ENCODE assay signal across 8 cellular contexts in the genomic region with DNA sequence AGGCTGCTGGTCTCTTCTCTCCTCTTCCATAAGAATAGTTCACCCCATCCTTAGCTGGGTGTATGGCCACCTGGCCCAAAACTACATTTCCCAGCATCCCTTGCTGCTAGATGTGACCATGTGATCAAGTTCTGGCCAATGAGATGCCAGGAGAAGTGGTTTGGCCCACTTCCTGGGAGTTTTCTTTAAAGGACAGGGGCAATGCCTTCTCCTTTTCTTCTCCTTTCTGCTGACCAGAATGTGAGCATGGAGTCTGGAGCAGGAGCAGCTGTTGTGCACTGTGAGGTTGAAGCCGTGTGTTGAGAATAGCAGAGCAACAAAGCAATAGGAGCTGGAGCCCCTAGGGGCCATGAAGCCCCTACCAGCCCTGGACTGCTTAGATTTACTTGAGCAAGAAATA. TPM values are rescaled to one million over a fixed set of nuclear protein-coding genes. Genes with fewer than 3 reads are reported as not detected.
DNase-seq lines count a peak whose midpoint lies in the region; ATAC-seq lines count a peak whose summit lies in the region.

No MANE protein-coding gene starts in this region.

- intact Hi-C loops in Right ventricle myocardium inferior (cut with DNase I) (no loop called here), posterior cingulate gyrus (cut with DNase I) (no loop called here)

- in situ Hi-C loops in G401 (cut with HindIII; ENCODE audit: low sequenced_read_pairs), result no loop called here

- ATAC-seq in HG03196 (IDR thresholded peaks at IDR 0.05; ENCODE audit: unreplicated experiment), result peak; percentile 42
- peak; percentile 68 for ATAC-seq in Right ventricle myocardium inferior
- no peak for ATAC-seq in GM21515 (IDR thresholded peaks at IDR 0.05; ENCODE audit: unreplicated experiment)
- no peak for ATAC-seq in HG03571 (IDR thresholded peaks at IDR 0.05; ENCODE audit: unreplicated experiment)

- DNase-seq in G401 (ENCODE audit: low spot score), result peak; percentile 88
- DNase-seq in RPMI8226, result peak; percentile 82
- DNase-seq in activated naive CD4-positive, alpha-beta T cell treated with anti-CD3 and anti-CD28 coated beads, Interleukin-2, amount 50 U/mL, for 16 hours, result peak; percentile 57
- peak; percentile 67 for DNase-seq in Right ventricle myocardium inferior (ENCODE audit: missing footprints)
- peak in 8 of 10 donors; percentile 41 to 94 (median 62) for DNase-seq in posterior cingulate gyrus

RNA-seq across cellular contexts. Expression of a gene that starts 36.8 kb away (rescaled TPM):
- total RNA-seq in G401 (2014; rRNA removed; shearing (Covaris generic)), result not detected in 2 replicates
- not detected for total RNA-seq in Right ventricle myocardium inferior

RNA-seq across cellular contexts. Expression of a gene that starts 41.8 kb away (rescaled TPM):
- 107 and 123 TPM in 2 replicates for total RNA-seq in G401 (2014; rRNA removed; shearing (Covaris generic))
- 72.1 TPM for total RNA-seq in Right ventricle myocardium inferior

RNA-seq across cellular contexts. Expression of a gene that starts 57.8 kb away (rescaled TPM):
- total RNA-seq in G401 (2014; rRNA removed; shearing (Covaris generic)), result 37.2 and 49.7 TPM in 2 replicates
- 9.3 TPM for total RNA-seq in Right ventricle myocardium inferior

Comparison
In these comparisons a context has a peak if more than half of its experiments do, and no peak if none do; other contexts are left out.
1. ATAC-seq: peak in HG03196 (single experiment) and Right ventricle myocardium inferior (single experiment); none in GM21515 (single experiment) and HG03571 (single experiment).
2. Peak in every context shown above with its lines, with median percentiles within 50 percentile points of each other: DNase-seq.